ENCODE assay signal across 9 cellular contexts in genomic region chr10:78520737-78521430, GRCh38.
A peak's percentile ranks its signal among the peaks of the same experiment; 100 is the strongest.
DNase-seq lines count a peak whose midpoint lies in the region; ATAC-seq and TF ChIP-seq lines count a peak whose summit lies in the region.
"Had no signal": no experiment of that assay in that cellular context is flagged by ENCODE, and none has a peak within 500 bp of the region (broad histone marks: within the 10 kb centered on the region; RNA-seq: fewer than 3 reads in every experiment).

No MANE protein-coding gene starts in this region.

- DNase-seq in SIG-M5 treated with dmso at 0.1 percent for 504 hours (lab: John Stamatoyannopoulos, UW; ENCODE audit: unreplicated experiment): peak; percentile 20
- DNase-seq in SIG-M5 (lab: John Stamatoyannopoulos, UW): no peak
- DNase-seq in MV-4-11 (lab: John Stamatoyannopoulos, UW): peak; percentile 34
- DNase-seq in cardiac fibroblast (ENCODE audit: low read depth in 2 of 2): peak; percentile 28 to 49
- no peak for DNase-seq in neural crest cell (ENCODE audit: low read depth, low spot score)
- DNase-seq in GM19238 (ENCODE audit: insufficient read length, low spot score): no peak
- DNase-seq in retina: no peak

- peak overlapping the region; percentile 36 for H3K27ac Mint-ChIP-seq in neural crest cell (ENCODE audit: unreplicated experiment)
- H3K27ac Mint-ChIP-seq: dendritic cell treated with granulocyte-macrophage colony-stimulating factor and Interleukin-4, amounts not matched to agents 40 ng/mL and 50 ng/mL, for 4 days had no signal

- no peak for ATAC-seq in HG02763 (IDR thresholded peaks at IDR 0.05; ENCODE audit: unreplicated experiment)

- no peaks in the 10 kb centered on the region for H3K27me3 Mint-ChIP-seq in neural crest cell (ENCODE audit: low read depth)

- H3K4me3 Mint-ChIP-seq in neural crest cell: no peak overlapping the region
- H3K4me3 Mint-ChIP-seq: dendritic cell treated with granulocyte-macrophage colony-stimulating factor and Interleukin-4, amounts not matched to agents 40 ng/mL and 50 ng/mL, for 4 days had no signal

- H3K36me3 Mint-ChIP-seq in neural crest cell (ENCODE audit: low read depth): no peaks in the 10 kb centered on the region

- no peaks in the 10 kb centered on the region for H3K9me3 Mint-ChIP-seq in neural crest cell
- H3K9me3 Mint-ChIP-seq: dendritic cell treated with granulocyte-macrophage colony-stimulating factor and Interleukin-4, amounts not matched to agents 40 ng/mL and 50 ng/mL, for 4 days had no signal

- TF ChIP-seq CTCF in cardiac fibroblast (IDR thresholded peaks at IDR 0.05; ENCODE audit: low read depth, low read length) (peak; percentile 36), neural crest cell (conservative IDR thresholded peaks at IDR 0.05) (peak; percentile 51)

- peaks cover 17% of the 10 kb centered on the region for H3K4me1 Mint-ChIP-seq in neural crest cell

- no peak overlapping the region for H3K4me3 ChIP-seq in cardiac fibroblast (replicated peaks in 1 of 2; ENCODE audit: low read depth in 2 of 2, low read length in 2 of 2)

Comparison
In these comparisons a context has a peak if more than half of its experiments do, and no peak if none do; other contexts are left out.
1. DNase-seq: peak in SIG-M5 treated with dmso at 0.1 percent for 504 hours (single experiment), MV-4-11 (single experiment) and cardiac fibroblast (2 of 2); none in SIG-M5 (single experiment), neural crest cell (single experiment), GM19238 (single experiment) and retina (single experiment).